Comparison of ENCODE assay signal across 1 cellular context in genomic region chr16:77807-78443, GRCh38.
TF ChIP-seq lines count a peak whose summit lies in the region.

MPG (plus strand) TSS chr16:78225; CDS start chr16:78310, 85 bp downstream.

TF ChIP-seq in K562, 482 proteins besides CTCF, POLR2A, EP300 and RAD21 (continued from another document and continues in another):
- TF ChIP-seq ZBTB33 (CRISPR knock-in tag; IDR thresholded peaks at IDR 0.05) = no peak
- TF ChIP-seq ZFX (CRISPR knock-in tag; IDR thresholded peaks at IDR 0.05) = peak; percentile 58
- no peak for TF ChIP-seq XRCC4 (IDR thresholded peaks at IDR 0.05; ENCODE audit: extremely low read depth, insufficient read depth, insufficient read length)
- no peak for TF ChIP-seq BCOR (IDR thresholded peaks at IDR 0.05)
- TF ChIP-seq RNF2 (IDR thresholded peaks at IDR 0.05) = no peak
- TF ChIP-seq ARID2 (IDR thresholded peaks at IDR 0.05) = no peak
- TF ChIP-seq CBX2 (IDR thresholded peaks at IDR 0.05; ENCODE audit: insufficient read depth, low read length, poor library complexity, severe bottlenecking) = no peak
- peak; percentile 90 for TF ChIP-seq EGR1 (conservative IDR thresholded peaks at IDR 0.05)
- no peak for TF ChIP-seq ZFPM2 (CRISPR knock-in tag; IDR thresholded peaks at IDR 0.05)
- TF ChIP-seq RB1 (IDR thresholded peaks at IDR 0.05; ENCODE audit: low read depth) = no peak
- TF ChIP-seq BRD9 (IDR thresholded peaks at IDR 0.05; ENCODE audit: low read depth, partially characterized antibody) = no peak
- TF ChIP-seq HNRNPK (IDR thresholded peaks at IDR 0.05; ENCODE audit: low read depth, low read length, poor library complexity, severe bottlenecking) = no peak
- TF ChIP-seq GTF2F1 (IDR thresholded peaks at IDR 0.05; ENCODE audit: low read depth, low read length) = no peak
- peak; percentile 70 to 89 for TF ChIP-seq MAZ (CRISPR knock-in tag; conservative IDR thresholded peaks at IDR 0.05 in 1 of 2, IDR thresholded peaks at IDR 0.05 in 1 of 2)
- peak; percentile 60 for TF ChIP-seq USF2 (CRISPR knock-in tag; IDR thresholded peaks at IDR 0.05)
- TF ChIP-seq NBN (IDR thresholded peaks at IDR 0.05; ENCODE audit: low read depth) = no peak
- TF ChIP-seq FOXK2 (conservative IDR thresholded peaks at IDR 0.05 in 1 of 2, IDR thresholded peaks at IDR 0.05 in 1 of 2; ENCODE audit: low read depth in 2 of 2) = no peak
- no peak for TF ChIP-seq E2F3 (CRISPR knock-in tag; IDR thresholded peaks at IDR 0.05)
- no peak for TF ChIP-seq CBX5 (IDR thresholded peaks at IDR 0.05; ENCODE audit: borderline replicate concordance, low read depth)
- no peak for TF ChIP-seq DDX20 (tag; IDR thresholded peaks at IDR 0.05; ENCODE audit: low read depth)
- TF ChIP-seq FOXP1 (CRISPR knock-in tag; IDR thresholded peaks at IDR 0.05) = peak; percentile 45
- 0 out of 2 replicates have a peak, but pooled peaks have one; percentile 28 for TF ChIP-seq GABPB1 (CRISPR knock-in tag; IDR thresholded peaks at IDR 0.05)
- no peak for TF ChIP-seq POLR2B (IDR thresholded peaks at IDR 0.05; ENCODE audit: low read depth, partially characterized antibody)
- no peak for TF ChIP-seq CUX1 (CRISPR knock-in tag; IDR thresholded peaks at IDR 0.05)
- peak; percentile 69 for TF ChIP-seq USF1 (CRISPR knock-in tag; IDR thresholded peaks at IDR 0.05)
- TF ChIP-seq LCOR (CRISPR knock-in tag; IDR thresholded peaks at IDR 0.05) = no peak
- no peak for TF ChIP-seq ZNF24 (IDR thresholded peaks at IDR 0.05)
- no peak for TF ChIP-seq MTA1 (IDR thresholded peaks at IDR 0.05; ENCODE audit: borderline replicate concordance)
- peak; percentile 97 to 98 for TF ChIP-seq MNT (conservative IDR thresholded peaks at IDR 0.05)
- no peak for TF ChIP-seq MTF1 (CRISPR knock-in tag; IDR thresholded peaks at IDR 0.05; ENCODE audit: borderline replicate concordance)
- TF ChIP-seq ERF (CRISPR knock-in tag; IDR thresholded peaks at IDR 0.05) = no peak
- TF ChIP-seq STAG1 (CRISPR knock-in tag; IDR thresholded peaks at IDR 0.05; ENCODE audit: borderline replicate concordance) = no peak
- no peak for TF ChIP-seq POU5F1 (IDR thresholded peaks at IDR 0.05; ENCODE audit: borderline replicate concordance, low read depth, low read length, partially characterized antibody)
- TF ChIP-seq SREBF2 (CRISPR knock-in tag; IDR thresholded peaks at IDR 0.05) = no peak
- TF ChIP-seq ZBTB17 (CRISPR knock-in tag; IDR thresholded peaks at IDR 0.05) = no peak
- TF ChIP-seq RBFOX2 (IDR thresholded peaks at IDR 0.05; ENCODE audit: low read depth, low read length) = peak; percentile 66
- no peak for TF ChIP-seq SMAD3 (CRISPR knock-in tag; conservative IDR thresholded peaks at IDR 0.05)
- no peak for TF ChIP-seq NR3C1 (CRISPR knock-in tag; IDR thresholded peaks at IDR 0.05)
- peak; percentile 70; the same call in 1 of the 2 replicates for TF ChIP-seq PHF8 (IDR thresholded peaks at IDR 0.05; ENCODE audit: borderline replicate concordance, low read length)
- no peak for TF ChIP-seq DLX4 (CRISPR knock-in tag; IDR thresholded peaks at IDR 0.05)
- no peak for TF ChIP-seq ZNF699 (CRISPR knock-in tag; IDR thresholded peaks at IDR 0.05; ENCODE audit: insufficient replicate concordance)
- no peak for TF ChIP-seq TEAD2 (tag; IDR thresholded peaks at IDR 0.05)
- no peak for TF ChIP-seq ZNF146 (CRISPR knock-in tag; IDR thresholded peaks at IDR 0.05; ENCODE audit: unreplicated experiment)
- no peak for TF ChIP-seq FOXO4 (CRISPR knock-in tag; IDR thresholded peaks at IDR 0.05)
- TF ChIP-seq CC2D1A (IDR thresholded peaks at IDR 0.05) = no peak
- no peak for TF ChIP-seq RBM15 (IDR thresholded peaks at IDR 0.05; ENCODE audit: insufficient read depth, low read length)
- TF ChIP-seq DEAF1 (CRISPR knock-in tag; IDR thresholded peaks at IDR 0.05) = no peak
- TF ChIP-seq HMGXB4 (CRISPR knock-in tag; IDR thresholded peaks at IDR 0.05) = no peak
- TF ChIP-seq ZBTB9 (CRISPR knock-in tag; IDR thresholded peaks at IDR 0.05) = no peak
